1 cellular context compared by ENCODE assay signal in the genomic region with DNA sequence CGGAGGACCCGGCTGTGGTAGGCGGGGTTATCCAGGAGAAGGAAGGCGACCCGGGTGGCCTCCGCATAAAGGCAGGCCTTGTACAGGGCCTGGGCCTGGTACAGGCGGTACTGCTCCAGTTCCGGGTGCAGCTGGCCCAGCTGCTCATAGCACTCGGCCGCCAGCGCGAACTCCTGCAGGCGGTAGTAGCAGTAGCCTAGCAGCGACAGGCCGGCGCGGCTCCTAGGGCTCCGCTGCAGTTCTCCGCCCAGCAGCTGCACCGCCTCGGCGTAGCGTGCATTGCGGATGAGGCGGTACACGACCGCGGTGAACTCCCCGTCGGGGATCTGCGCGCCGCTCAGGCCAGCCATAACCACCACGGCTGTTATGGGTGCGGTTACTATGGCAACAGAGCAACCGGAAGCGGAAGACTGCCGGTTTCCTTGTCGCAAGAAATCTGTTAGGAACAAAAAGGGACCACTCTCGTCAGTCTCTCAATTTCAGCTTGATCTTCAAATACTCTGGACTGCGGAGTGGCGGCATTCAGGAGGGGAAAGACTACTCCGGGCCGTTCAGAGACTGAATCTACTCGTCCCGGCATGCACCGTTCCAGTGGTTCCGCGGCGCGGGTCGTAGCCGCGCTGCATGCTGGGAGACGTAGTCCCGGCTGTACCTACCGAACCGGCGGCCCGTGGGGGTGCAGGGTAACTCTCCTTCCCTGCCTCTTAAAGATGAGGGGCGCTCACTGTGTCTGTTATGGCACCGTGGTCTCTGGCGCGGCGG.
TF ChIP-seq lines count a peak whose summit lies in the region.

No MANE protein-coding gene starts in this region.

TF ChIP-seq in HepG2, 621 proteins besides CTCF, POLR2A, EP300 and RAD21 (continued from another document and continues in another):
- TF ChIP-seq GMEB1 (CRISPR knock-in tag; IDR thresholded peaks at IDR 0.05; ENCODE audit: borderline replicate concordance): peak; percentile 94
- peak; percentile 37; the same call in 1 of the 2 replicates for TF ChIP-seq MTERF4 (CRISPR knock-in tag; IDR thresholded peaks at IDR 0.05)
- TF ChIP-seq SMYD3 (CRISPR knock-in tag; IDR thresholded peaks at IDR 0.05): no peak
- peak; percentile 47 to 69; a peak in 2 of 4 replicates for TF ChIP-seq HMGXB4 (CRISPR knock-in tag; IDR thresholded peaks at IDR 0.05; ENCODE audit: borderline replicate concordance in 1 of 2, low read depth in 1 of 2)
- TF ChIP-seq ZNF44 (CRISPR knock-in tag; IDR thresholded peaks at IDR 0.05): no peak
- TF ChIP-seq MEIS1 (CRISPR knock-in tag; IDR thresholded peaks at IDR 0.05; ENCODE audit: borderline replicate concordance): no peak; the same call in 1 of the 2 replicates
- TF ChIP-seq ZNF740 (CRISPR knock-in tag; IDR thresholded peaks at IDR 0.05): peak; percentile 99
- peak; percentile 62 for TF ChIP-seq CBFB (CRISPR knock-in tag; IDR thresholded peaks at IDR 0.05)
- no peak for TF ChIP-seq ZNF232 (CRISPR knock-in tag; IDR thresholded peaks at IDR 0.05; ENCODE audit: borderline replicate concordance)
- TF ChIP-seq FOXA1 (IDR thresholded peaks at IDR 0.05): no peak
- TF ChIP-seq FOXA1 (CRISPR knock-in tag; IDR thresholded peaks at IDR 0.05): 0 out of 2 replicates have a peak, but pooled peaks have one; percentile 30
- TF ChIP-seq ZNF556 (CRISPR knock-in tag; IDR thresholded peaks at IDR 0.05; ENCODE audit: borderline replicate concordance): 0 out of 2 replicates have a peak, but pooled peaks have one; percentile 50
- TF ChIP-seq, protein P1, sequence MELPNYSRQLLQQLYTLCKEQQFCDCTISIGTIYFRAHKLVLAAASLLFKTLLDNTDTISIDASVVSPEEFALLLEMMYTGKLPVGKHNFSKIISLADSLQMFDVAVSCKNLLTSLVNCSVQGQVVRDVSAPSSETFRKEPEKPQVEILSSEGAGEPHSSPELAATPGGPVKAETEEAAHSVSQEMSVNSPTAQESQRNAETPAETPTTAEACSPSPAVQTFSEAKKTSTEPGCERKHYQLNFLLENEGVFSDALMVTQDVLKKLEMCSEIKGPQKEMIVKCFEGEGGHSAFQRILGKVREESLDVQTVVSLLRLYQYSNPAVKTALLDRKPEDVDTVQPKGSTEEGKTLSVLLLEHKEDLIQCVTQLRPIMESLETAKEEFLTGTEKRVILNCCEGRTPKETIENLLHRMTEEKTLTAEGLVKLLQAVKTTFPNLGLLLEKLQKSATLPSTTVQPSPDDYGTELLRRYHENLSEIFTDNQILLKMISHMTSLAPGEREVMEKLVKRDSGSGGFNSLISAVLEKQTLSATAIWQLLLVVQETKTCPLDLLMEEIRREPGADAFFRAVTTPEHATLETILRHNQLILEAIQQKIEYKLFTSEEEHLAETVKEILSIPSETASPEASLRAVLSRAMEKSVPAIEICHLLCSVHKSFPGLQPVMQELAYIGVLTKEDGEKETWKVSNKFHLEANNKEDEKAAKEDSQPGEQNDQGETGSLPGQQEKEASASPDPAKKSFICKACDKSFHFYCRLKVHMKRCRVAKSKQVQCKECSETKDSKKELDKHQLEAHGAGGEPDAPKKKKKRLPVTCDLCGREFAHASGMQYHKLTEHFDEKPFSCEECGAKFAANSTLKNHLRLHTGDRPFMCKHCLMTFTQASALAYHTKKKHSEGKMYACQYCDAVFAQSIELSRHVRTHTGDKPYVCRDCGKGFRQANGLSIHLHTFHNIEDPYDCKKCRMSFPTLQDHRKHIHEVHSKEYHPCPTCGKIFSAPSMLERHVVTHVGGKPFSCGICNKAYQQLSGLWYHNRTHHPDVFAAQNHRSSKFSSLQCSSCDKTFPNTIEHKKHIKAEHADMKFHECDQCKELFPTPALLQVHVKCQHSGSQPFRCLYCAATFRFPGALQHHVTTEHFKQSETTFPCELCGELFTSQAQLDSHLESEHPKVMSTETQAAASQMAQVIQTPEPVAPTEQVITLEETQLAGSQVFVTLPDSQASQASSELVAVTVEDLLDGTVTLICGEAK (IDR thresholded peaks at IDR 0.05): peak; percentile 62
- TF ChIP-seq, protein P1 (CRISPR knock-in tag; IDR thresholded peaks at IDR 0.05): no peak; the same call in 1 of the 2 replicates
- 0 out of 2 replicates have a peak, but pooled peaks have one; percentile 8 for TF ChIP-seq HOMEZ (CRISPR knock-in tag; IDR thresholded peaks at IDR 0.05; ENCODE audit: low read depth)
- TF ChIP-seq TBX2 (CRISPR knock-in tag; IDR thresholded peaks at IDR 0.05; ENCODE audit: borderline replicate concordance): peak; percentile 68
- TF ChIP-seq ZNF766 (CRISPR knock-in tag; IDR thresholded peaks at IDR 0.05; ENCODE audit: borderline replicate concordance): 0 out of 2 replicates have a peak, but pooled peaks have one; percentile 42
- TF ChIP-seq MED13 (CRISPR knock-in tag; IDR thresholded peaks at IDR 0.05): no peak
- peak; percentile 61; the same call in 1 of the 2 replicates for TF ChIP-seq KLF15 (CRISPR knock-in tag; IDR thresholded peaks at IDR 0.05; ENCODE audit: borderline replicate concordance)
- no peak; the same call in 1 of the 2 replicates for TF ChIP-seq ESRRA (CRISPR knock-in tag; IDR thresholded peaks at IDR 0.05; ENCODE audit: low read depth)
- peak; percentile 94 for TF ChIP-seq HNRNPLL (IDR thresholded peaks at IDR 0.05; ENCODE audit: low read depth, low read length, poor library complexity, severe bottlenecking)
- peak; percentile 75; the same call in 1 of the 2 replicates for TF ChIP-seq MIER3 (CRISPR knock-in tag; IDR thresholded peaks at IDR 0.05; ENCODE audit: borderline replicate concordance)
- no peak for TF ChIP-seq TCF7 (IDR thresholded peaks at IDR 0.05; ENCODE audit: low read depth)
- TF ChIP-seq ZNF225 (CRISPR knock-in tag; IDR thresholded peaks at IDR 0.05): 0 out of 2 replicates have a peak, but pooled peaks have one; percentile 7
- peak; percentile 39; the same call in 1 of the 2 replicates for TF ChIP-seq ZNF292 (CRISPR knock-in tag; IDR thresholded peaks at IDR 0.05; ENCODE audit: borderline replicate concordance, low read depth)
- no peak for TF ChIP-seq ZNF431 (CRISPR knock-in tag; IDR thresholded peaks at IDR 0.05; ENCODE audit: borderline replicate concordance, low read depth)
- peak; percentile 98 for TF ChIP-seq THAP11 (CRISPR knock-in tag; IDR thresholded peaks at IDR 0.05)
- 0 out of 2 replicates have a peak, but pooled peaks have one; percentile 73 for TF ChIP-seq FLYWCH1 (CRISPR knock-in tag; IDR thresholded peaks at IDR 0.05)
- no peak for TF ChIP-seq NCOA2 (CRISPR knock-in tag; IDR thresholded peaks at IDR 0.05)
- no peak for TF ChIP-seq ADNP (CRISPR knock-in tag; IDR thresholded peaks at IDR 0.05)
- TF ChIP-seq ZNF451 (CRISPR knock-in tag; IDR thresholded peaks at IDR 0.05): 0 out of 2 replicates have a peak, but pooled peaks have one; percentile 4
- peak; percentile 36 for TF ChIP-seq POLR2AphosphoS5 (IDR thresholded peaks at IDR 0.05; ENCODE audit: low read depth, low read length)
- TF ChIP-seq ZNF224 (CRISPR knock-in tag; IDR thresholded peaks at IDR 0.05): 0 out of 2 replicates have a peak, but pooled peaks have one; percentile 59
- TF ChIP-seq ARHGAP35 (CRISPR knock-in tag; IDR thresholded peaks at IDR 0.05; ENCODE audit: borderline replicate concordance): no peak
- TF ChIP-seq, protein P2, sequence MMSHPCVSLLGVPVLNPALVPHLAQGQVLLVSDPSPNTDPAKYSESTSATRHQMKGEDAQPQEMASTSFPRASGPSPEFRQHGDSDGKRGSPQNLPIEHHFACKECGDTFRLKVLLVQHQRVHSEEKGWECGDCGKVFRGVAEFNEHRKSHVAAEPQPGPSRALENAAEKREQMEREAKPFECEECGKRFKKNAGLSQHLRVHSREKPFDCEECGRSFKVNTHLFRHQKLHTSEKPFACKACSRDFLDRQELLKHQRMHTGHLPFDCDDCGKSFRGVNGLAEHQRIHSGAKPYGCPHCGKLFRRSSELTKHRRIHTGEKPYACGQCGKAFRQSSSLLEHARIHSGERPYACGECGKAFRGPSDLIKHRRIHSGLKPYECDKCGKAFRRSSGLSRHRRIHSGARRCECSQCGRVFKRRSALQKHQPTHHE (CRISPR knock-in tag; IDR thresholded peaks at IDR 0.05; ENCODE audit: borderline replicate concordance): no peak; the same call in 1 of the 2 replicates
- TF ChIP-seq FOXK1 (CRISPR knock-in tag; IDR thresholded peaks at IDR 0.05; ENCODE audit: borderline replicate concordance, low read depth): peak; percentile 65; the same call in 1 of the 2 replicates
- TF ChIP-seq RFX3 (CRISPR knock-in tag; IDR thresholded peaks at IDR 0.05): peak; percentile 97
- TF ChIP-seq SRF (IDR thresholded peaks at IDR 0.05; ENCODE audit: low read depth, low read length): peak; percentile 14; the same call in 1 of the 2 replicates
- peak; percentile 60; the same call in 1 of the 2 replicates for TF ChIP-seq ZNF543 (CRISPR knock-in tag; IDR thresholded peaks at IDR 0.05)
- peak; percentile 30; the same call in 1 of the 2 replicates for TF ChIP-seq PHF21A (CRISPR knock-in tag; IDR thresholded peaks at IDR 0.05)
- TF ChIP-seq ZNF264 (CRISPR knock-in tag; IDR thresholded peaks at IDR 0.05): no peak
- TF ChIP-seq PAX8 (CRISPR knock-in tag; IDR thresholded peaks at IDR 0.05; ENCODE audit: borderline replicate concordance): 0 out of 2 replicates have a peak, but pooled peaks have one; percentile 36
- TF ChIP-seq ARNT2 (CRISPR knock-in tag; IDR thresholded peaks at IDR 0.05; ENCODE audit: low read depth): peak; percentile 20; the same call in 1 of the 2 replicates
- TF ChIP-seq SP5 (CRISPR knock-in tag; IDR thresholded peaks at IDR 0.05; ENCODE audit: borderline replicate concordance, low read depth): no peak
- 0 out of 2 replicates have a peak, but pooled peaks have one; percentile 34 for TF ChIP-seq ZNF546 (CRISPR knock-in tag; conservative IDR thresholded peaks at IDR 0.05)
